11 cellular contexts compared by ENCODE assay signal in genomic region chr2:240454031-240454901, GRCh38. TPM values are rescaled to one million over a fixed set of nuclear protein-coding genes. Genes with fewer than 3 reads are reported as not detected.
DNase-seq lines count a peak whose midpoint lies in the region; ATAC-seq and TF ChIP-seq lines count a peak whose summit lies in the region.
"Had no signal": no experiment of that assay in that cellular context is flagged by ENCODE, and none has a peak within 500 bp of the region (broad histone marks: within the 10 kb centered on the region; RNA-seq: fewer than 3 reads in every experiment).

No MANE protein-coding gene starts in this region.

- H3K27me3 Mint-ChIP-seq in activated T-cell treated with anti-CD3 and anti-CD28 coated beads, Interleukin-2, amount 50 U/mL, for 24 hours: peaks cover 57% of the 10 kb centered on the region

- H3K27me3 ChIP-seq in layer of hippocampus (ENCODE audit: control insufficient read depth, insufficient read depth, low read length) (peaks cover 2% of the 10 kb centered on the region), suprapubic skin (peaks cover 45% of the 10 kb centered on the region)
- H3K27me3 ChIP-seq: body of pancreas, right lobe of liver had no signal

- H3K36me3 Mint-ChIP-seq in activated T-cell treated with anti-CD3 and anti-CD28 coated beads, Interleukin-2, amount 50 U/mL, for 24 hours (ENCODE audit: low read depth): no peaks in the 10 kb centered on the region

- in situ Hi-C loops in astrocyte of the spinal cord (cut with HindIII; ENCODE audit: low sequenced_read_pairs): no loop called here

- H3K4me3 ChIP-seq in astrocyte of the spinal cord (ENCODE audit: low read depth, low read length): peak overlapping the region; percentile 17
- H3K4me3 ChIP-seq in suprapubic skin: peak overlapping the region; percentile 74
- peak overlapping the region in 1 of 2 donors; percentile 20 for H3K4me3 ChIP-seq in foreskin fibroblast (ENCODE audit: low read depth in 1 of 2, low read length in 2 of 2)
- H3K4me3 ChIP-seq: body of pancreas, right lobe of liver had no signal

- H3K9me3 ChIP-seq in suprapubic skin: no peaks in the 10 kb centered on the region
- H3K9me3 ChIP-seq: body of pancreas, right lobe of liver had no signal

- H3K9me3 Mint-ChIP-seq in activated T-cell treated with anti-CD3 and anti-CD28 coated beads, Interleukin-2, amount 50 U/mL, for 24 hours: no peaks in the 10 kb centered on the region

- peaks cover 7% of the 10 kb centered on the region for H3K4me1 Mint-ChIP-seq in activated T-cell treated with anti-CD3 and anti-CD28 coated beads, Interleukin-2, amount 50 U/mL, for 24 hours (ENCODE audit: low read depth)

- no peak for TF ChIP-seq CTCF in astrocyte of the spinal cord (IDR thresholded peaks at IDR 0.05; ENCODE audit: low read depth, low read length)
- no peak for TF ChIP-seq CTCF in suprapubic skin (IDR thresholded peaks at IDR 0.05)
- TF ChIP-seq CTCF in foreskin fibroblast (IDR thresholded peaks at IDR 0.05; ENCODE audit: low read depth, low read length): no peak

- no peak for DNase-seq in activated T-cell treated with anti-CD3 and anti-CD28 coated beads, Interleukin-2, amount 50 U/mL, for 24 hours
- DNase-seq in activated T-cell treated with anti-CD3 and anti-CD28 coated beads for 4 hours (no peak), astrocyte of the spinal cord (ENCODE audit: low read depth, low spot score) (no peak), suprapubic skin (ENCODE audit: low spot score in 2 of 2) (no peak), foreskin fibroblast (no peak)
- DNase-seq in stimulated activated CD4-positive, alpha-beta T cell treated with anti-CD3 and anti-CD28 coated beads, Interleukin-15, amount 100 ng/mL, for 24 hours: no peak
- DNase-seq: activated CD4-positive, alpha-beta T cell treated with anti-CD3 and anti-CD28 coated beads for 4 hours; body of pancreas had no signal

- H3K27ac Mint-ChIP-seq in activated T-cell treated with anti-CD3 and anti-CD28 coated beads, Interleukin-2, amount 50 U/mL, for 24 hours: no peak overlapping the region

- H3K4me1 ChIP-seq in suprapubic skin: peaks cover 76% of the 10 kb centered on the region

- H3K36me3 ChIP-seq in suprapubic skin: peaks cover 3% of the 10 kb centered on the region
- H3K36me3 ChIP-seq: right lobe of liver had no signal

- H3K27ac ChIP-seq in layer of hippocampus (ENCODE audit: low read depth, low read length) (peak overlapping the region; percentile 62), suprapubic skin (no peak overlapping the region)
- H3K27ac ChIP-seq: body of pancreas, right lobe of liver had no signal

- no peak for TF ChIP-seq EP300 in suprapubic skin (IDR thresholded peaks at IDR 0.05)

- peak overlapping the region; percentile 62 for H3K4me3 Mint-ChIP-seq in activated T-cell treated with anti-CD3 and anti-CD28 coated beads, Interleukin-2, amount 50 U/mL, for 24 hours

- no peak for TF ChIP-seq POLR2A in suprapubic skin (IDR thresholded peaks at IDR 0.05)

- ATAC-seq in GM18498 (IDR thresholded peaks at IDR 0.05; ENCODE audit: unreplicated experiment): no peak
- ATAC-seq: body of pancreas, right lobe of liver had no signal

- WGBS in suprapubic skin: 33% methylated on average over 8 of the region's 40 CpGs

RNA-seq across cellular contexts. Expression of gene GPC1, which starts 18.8 kb away (rescaled TPM):
- 100 to 1,000 TPM; 130 to 164 (median 145) TPM for total RNA-seq in suprapubic skin
